ENCODE assay signal across 8 cellular contexts in the genomic region with DNA sequence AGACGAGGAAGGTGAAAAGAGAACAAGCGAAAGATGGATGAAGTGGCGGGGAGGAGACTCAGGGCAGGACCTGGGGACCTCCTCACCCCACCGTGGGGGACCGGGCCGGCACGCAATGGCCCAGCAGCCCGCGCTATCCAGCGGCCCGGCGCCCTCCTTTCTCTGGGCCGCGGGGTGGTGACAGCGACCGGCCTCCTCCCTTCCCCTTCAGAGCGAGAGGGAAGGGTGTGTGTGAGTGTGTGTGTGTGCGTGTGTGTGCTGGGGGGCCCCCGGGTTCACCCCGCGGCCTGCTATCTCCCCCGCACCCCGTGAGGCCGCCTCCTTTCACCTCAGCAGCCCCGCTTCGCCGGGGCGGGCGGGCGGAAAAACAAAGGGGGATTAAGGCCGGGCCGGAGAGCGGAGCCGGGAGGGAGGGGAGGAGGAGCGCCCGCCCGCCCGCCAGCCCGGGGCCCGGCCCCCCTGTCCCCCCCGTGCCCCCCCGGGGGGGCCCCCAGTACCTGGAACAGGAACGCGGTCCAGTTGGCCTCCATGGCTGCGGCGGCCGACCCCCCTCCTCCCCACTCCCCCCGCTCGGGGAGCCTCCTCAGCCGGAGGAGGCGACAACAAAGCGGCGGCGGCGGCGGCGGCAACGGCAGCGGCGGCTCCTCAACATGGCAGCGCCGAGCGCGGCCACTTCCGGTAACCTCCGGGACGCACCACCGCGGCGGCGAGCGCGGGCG. TPM values are rescaled to one million over a fixed set of nuclear protein-coding genes. Genes with fewer than 3 reads are reported as not detected.
DNase-seq lines count a peak whose midpoint lies in the region; ATAC-seq and TF ChIP-seq lines count a peak whose summit lies in the region.

A gene with protein sequence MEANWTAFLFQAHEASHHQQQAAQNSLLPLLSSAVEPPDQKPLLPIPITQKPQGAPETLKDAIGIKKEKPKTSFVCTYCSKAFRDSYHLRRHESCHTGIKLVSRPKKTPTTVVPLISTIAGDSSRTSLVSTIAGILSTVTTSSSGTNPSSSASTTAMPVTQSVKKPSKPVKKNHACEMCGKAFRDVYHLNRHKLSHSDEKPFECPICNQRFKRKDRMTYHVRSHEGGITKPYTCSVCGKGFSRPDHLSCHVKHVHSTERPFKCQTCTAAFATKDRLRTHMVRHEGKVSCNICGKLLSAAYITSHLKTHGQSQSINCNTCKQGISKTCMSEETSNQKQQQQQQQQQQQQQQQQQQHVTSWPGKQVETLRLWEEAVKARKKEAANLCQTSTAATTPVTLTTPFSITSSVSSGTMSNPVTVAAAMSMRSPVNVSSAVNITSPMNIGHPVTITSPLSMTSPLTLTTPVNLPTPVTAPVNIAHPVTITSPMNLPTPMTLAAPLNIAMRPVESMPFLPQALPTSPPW (minus strand): TSS at position 673 of the 719 bp plus-strand sequence. CDS start 143 bp downstream, at position 530.

- TF ChIP-seq CTCF in fibroblast of villous mesenchyme (IDR thresholded peaks at IDR 0.05; ENCODE audit: insufficient read depth, low read depth, low read length) (no peak), neural crest cell (conservative IDR thresholded peaks at IDR 0.05) (no peak)

- H3K27ac ChIP-seq in CD4-positive, alpha-beta memory T cell (ENCODE audit: low read depth, low read length): peak within 1 kb of the TSS; percentile 76

- H3K4me3 Mint-ChIP-seq in CD4-positive, alpha-beta memory T cell: peak within 1 kb of the TSS; percentile 94 to 97 (median 96)
- peak within 1 kb of the TSS; percentile 97 for H3K4me3 Mint-ChIP-seq in neural crest cell
- H3K4me3 Mint-ChIP-seq in stimulated activated naive CD8-positive, alpha-beta T cell treated with anti-CD3 and anti-CD28 coated beads, Interleukin-15, amount 100 ng/mL, for 72 hours: peak within 1 kb of the TSS; percentile 92 to 95

- intact Hi-C loops in CD4-positive, alpha-beta memory T cell (cut with micrococcal nuclease): loop anchor here (1.0 to 5.0 kb wide), 5 partner anchors 8 to 137 kb away; a partner anchor contains a TSS

- H3K4me3 ChIP-seq in CD4-positive, alpha-beta memory T cell (ENCODE audit: low read length in 2 of 2): peak within 1 kb of the TSS; percentile 62 to 89
- peak within 1 kb of the TSS; percentile 69 for H3K4me3 ChIP-seq in fibroblast of villous mesenchyme (ENCODE audit: low read depth, low read length)

- peaks cover 46 to 69% (median 61%) of the 10 kb centered on the region in 4 donors for H3K4me1 Mint-ChIP-seq in CD4-positive, alpha-beta memory T cell
- peaks cover 85% of the 10 kb centered on the region for H3K4me1 Mint-ChIP-seq in neural crest cell
- peaks cover 68% of the 10 kb centered on the region for H3K4me1 Mint-ChIP-seq in stimulated activated naive CD8-positive, alpha-beta T cell treated with anti-CD3 and anti-CD28 coated beads, Interleukin-15, amount 100 ng/mL, for 72 hours

- peaks cover 55% of the 10 kb centered on the region for H3K4me1 ChIP-seq in CD4-positive, alpha-beta memory T cell (ENCODE audit: insufficient read depth, low read length)

- POLR2A ChIA-PET in CD4-positive, alpha-beta memory T cell (lab: Charles Lee; ENCODE audit: partially characterized antibody): interaction anchor here (0.6 to 7.0 kb wide), 17 partner anchors 11 to 864 kb away, joined by 3 to 85 read pairs (median 4); a partner anchor contains a TSS

- ATAC-seq in GM19397 (IDR thresholded peaks at IDR 0.05; ENCODE audit: unreplicated experiment) (peak; percentile 64), HG03565 (IDR thresholded peaks at IDR 0.05; ENCODE audit: unreplicated experiment) (peak; percentile 53)
- ATAC-seq in stimulated activated naive CD8-positive, alpha-beta T cell treated with anti-CD3 and anti-CD28 coated beads, Interleukin-15, amount 100 ng/mL, for 72 hours: peak; percentile 76

- H3K36me3 Mint-ChIP-seq in CD4-positive, alpha-beta memory T cell: peaks cover 1 to 40% of the 10 kb centered on the region in 2 donors
- H3K36me3 Mint-ChIP-seq in neural crest cell (ENCODE audit: low read depth): peaks cover 7% of the 10 kb centered on the region

- no peaks in the 10 kb centered on the region for H3K9me3 Mint-ChIP-seq in CD4-positive, alpha-beta memory T cell
- no peaks in the 10 kb centered on the region for H3K9me3 Mint-ChIP-seq in neural crest cell
- H3K9me3 Mint-ChIP-seq in stimulated activated naive CD8-positive, alpha-beta T cell treated with anti-CD3 and anti-CD28 coated beads, Interleukin-15, amount 100 ng/mL, for 72 hours: no peaks in the 10 kb centered on the region

- no peaks in the 10 kb centered on the region for H3K27me3 ChIP-seq in CD4-positive, alpha-beta memory T cell (ENCODE audit: insufficient read depth, low read length)

- no peaks in the 10 kb centered on the region for H3K9me3 ChIP-seq in CD4-positive, alpha-beta memory T cell (ENCODE audit: control insufficient read depth in 1 of 2, low read length in 2 of 2)

- CTCF ChIA-PET in CD4-positive, alpha-beta memory T cell (lab: Charles Lee; ENCODE audit: partially characterized antibody): interaction anchor here (0.9 to 3.6 kb wide), 4 partner anchors 10 to 70 kb away, joined by 3 to 70 read pairs (median 32); a partner anchor contains a TSS

- H3K27ac Mint-ChIP-seq in CD4-positive, alpha-beta memory T cell: peak within 1 kb of the TSS; percentile 94 to 98 (median 97)
- peak within 1 kb of the TSS; percentile 99 for H3K27ac Mint-ChIP-seq in neural crest cell (ENCODE audit: unreplicated experiment)
- H3K27ac Mint-ChIP-seq in stimulated activated naive CD8-positive, alpha-beta T cell treated with anti-CD3 and anti-CD28 coated beads, Interleukin-15, amount 100 ng/mL, for 72 hours: peak within 1 kb of the TSS; percentile 97 to 99

- peak; percentile 75 to 84 (median 80) for DNase-seq in CD4-positive, alpha-beta memory T cell
- DNase-seq in RPMI7951 (ENCODE audit: low read depth): peak; percentile 76
- DNase-seq in activated effector memory CD4-positive, alpha-beta T cell treated with anti-CD3 and anti-CD28 coated beads, Interleukin-2, amount 50 U/mL, for 16 hours: peak; percentile 93
- peak; percentile 69 for DNase-seq in fibroblast of villous mesenchyme (ENCODE audit: low read depth)
- DNase-seq in neural crest cell (ENCODE audit: low read depth, low spot score): peak; percentile 67
- DNase-seq in stimulated activated naive CD8-positive, alpha-beta T cell treated with anti-CD3 and anti-CD28 coated beads, Interleukin-15, amount 100 ng/mL, for 72 hours: peak; percentile 81 to 82

- no peaks in the 10 kb centered on the region for H3K36me3 ChIP-seq in CD4-positive, alpha-beta memory T cell (ENCODE audit: insufficient read depth, low read length)

- H3K27me3 Mint-ChIP-seq in CD4-positive, alpha-beta memory T cell: no peaks in the 10 kb centered on the region
- H3K27me3 Mint-ChIP-seq in neural crest cell (ENCODE audit: low read depth): peaks cover 22% of the 10 kb centered on the region
- no peaks in the 10 kb centered on the region for H3K27me3 Mint-ChIP-seq in stimulated activated naive CD8-positive, alpha-beta T cell treated with anti-CD3 and anti-CD28 coated beads, Interleukin-15, amount 100 ng/mL, for 72 hours

RNA-seq across cellular contexts. Expression of the gene that starts here (rescaled TPM):
- 10 to 100 TPM; 76.0 to 76.6 TPM for total RNA-seq in CD4-positive, alpha-beta memory T cell
- polyA plus RNA-seq in CD4-positive, alpha-beta memory T cell: 10 to 100 TPM; 30.6 to 50.2 TPM
- 65.2 and 78.7 TPM in 2 replicates for total RNA-seq in RPMI7951 (2014; rRNA removed; shearing (Covaris generic))
- total RNA-seq in fibroblast of villous mesenchyme: 40.3 and 51.8 TPM in 2 replicates
- 139 and 142 TPM in 2 replicates for total RNA-seq in neural crest cell

Comparison
In these comparisons a context has a peak if more than half of its experiments do, and no peak if none do; other contexts are left out.
1. Peak in every context shown above with its lines: DNase-seq, ATAC-seq, H3K4me3 ChIP-seq and H3K27ac ChIP-seq.